Comparison of ENCODE assay signal across 1 cellular context in the genomic region with DNA sequence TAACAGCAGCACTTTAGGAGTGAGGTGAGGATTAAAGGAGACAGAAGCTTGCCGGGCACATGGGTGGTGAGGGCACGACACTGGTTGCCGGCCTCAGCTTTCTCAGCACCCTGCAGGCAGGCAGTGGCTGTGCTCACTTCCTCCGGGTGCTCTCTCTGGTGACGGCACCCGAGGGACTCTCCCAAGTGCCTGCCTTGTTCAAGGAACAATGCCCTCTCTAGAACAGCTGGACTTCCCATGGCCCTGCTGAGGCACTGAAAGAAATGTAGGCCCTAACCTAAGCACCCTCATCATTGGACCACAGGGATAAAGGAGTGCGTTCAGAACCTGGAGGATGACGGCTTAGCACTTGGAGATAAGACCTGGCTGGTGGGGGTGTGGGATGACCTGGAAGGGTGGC.
TF ChIP-seq lines count a peak whose summit lies in the region.

No MANE protein-coding gene starts in this region.

TF ChIP-seq in GM23338, 12 proteins besides CTCF, POLR2A, EP300 and RAD21 (continued from another document):
- TF ChIP-seq, protein P1, sequence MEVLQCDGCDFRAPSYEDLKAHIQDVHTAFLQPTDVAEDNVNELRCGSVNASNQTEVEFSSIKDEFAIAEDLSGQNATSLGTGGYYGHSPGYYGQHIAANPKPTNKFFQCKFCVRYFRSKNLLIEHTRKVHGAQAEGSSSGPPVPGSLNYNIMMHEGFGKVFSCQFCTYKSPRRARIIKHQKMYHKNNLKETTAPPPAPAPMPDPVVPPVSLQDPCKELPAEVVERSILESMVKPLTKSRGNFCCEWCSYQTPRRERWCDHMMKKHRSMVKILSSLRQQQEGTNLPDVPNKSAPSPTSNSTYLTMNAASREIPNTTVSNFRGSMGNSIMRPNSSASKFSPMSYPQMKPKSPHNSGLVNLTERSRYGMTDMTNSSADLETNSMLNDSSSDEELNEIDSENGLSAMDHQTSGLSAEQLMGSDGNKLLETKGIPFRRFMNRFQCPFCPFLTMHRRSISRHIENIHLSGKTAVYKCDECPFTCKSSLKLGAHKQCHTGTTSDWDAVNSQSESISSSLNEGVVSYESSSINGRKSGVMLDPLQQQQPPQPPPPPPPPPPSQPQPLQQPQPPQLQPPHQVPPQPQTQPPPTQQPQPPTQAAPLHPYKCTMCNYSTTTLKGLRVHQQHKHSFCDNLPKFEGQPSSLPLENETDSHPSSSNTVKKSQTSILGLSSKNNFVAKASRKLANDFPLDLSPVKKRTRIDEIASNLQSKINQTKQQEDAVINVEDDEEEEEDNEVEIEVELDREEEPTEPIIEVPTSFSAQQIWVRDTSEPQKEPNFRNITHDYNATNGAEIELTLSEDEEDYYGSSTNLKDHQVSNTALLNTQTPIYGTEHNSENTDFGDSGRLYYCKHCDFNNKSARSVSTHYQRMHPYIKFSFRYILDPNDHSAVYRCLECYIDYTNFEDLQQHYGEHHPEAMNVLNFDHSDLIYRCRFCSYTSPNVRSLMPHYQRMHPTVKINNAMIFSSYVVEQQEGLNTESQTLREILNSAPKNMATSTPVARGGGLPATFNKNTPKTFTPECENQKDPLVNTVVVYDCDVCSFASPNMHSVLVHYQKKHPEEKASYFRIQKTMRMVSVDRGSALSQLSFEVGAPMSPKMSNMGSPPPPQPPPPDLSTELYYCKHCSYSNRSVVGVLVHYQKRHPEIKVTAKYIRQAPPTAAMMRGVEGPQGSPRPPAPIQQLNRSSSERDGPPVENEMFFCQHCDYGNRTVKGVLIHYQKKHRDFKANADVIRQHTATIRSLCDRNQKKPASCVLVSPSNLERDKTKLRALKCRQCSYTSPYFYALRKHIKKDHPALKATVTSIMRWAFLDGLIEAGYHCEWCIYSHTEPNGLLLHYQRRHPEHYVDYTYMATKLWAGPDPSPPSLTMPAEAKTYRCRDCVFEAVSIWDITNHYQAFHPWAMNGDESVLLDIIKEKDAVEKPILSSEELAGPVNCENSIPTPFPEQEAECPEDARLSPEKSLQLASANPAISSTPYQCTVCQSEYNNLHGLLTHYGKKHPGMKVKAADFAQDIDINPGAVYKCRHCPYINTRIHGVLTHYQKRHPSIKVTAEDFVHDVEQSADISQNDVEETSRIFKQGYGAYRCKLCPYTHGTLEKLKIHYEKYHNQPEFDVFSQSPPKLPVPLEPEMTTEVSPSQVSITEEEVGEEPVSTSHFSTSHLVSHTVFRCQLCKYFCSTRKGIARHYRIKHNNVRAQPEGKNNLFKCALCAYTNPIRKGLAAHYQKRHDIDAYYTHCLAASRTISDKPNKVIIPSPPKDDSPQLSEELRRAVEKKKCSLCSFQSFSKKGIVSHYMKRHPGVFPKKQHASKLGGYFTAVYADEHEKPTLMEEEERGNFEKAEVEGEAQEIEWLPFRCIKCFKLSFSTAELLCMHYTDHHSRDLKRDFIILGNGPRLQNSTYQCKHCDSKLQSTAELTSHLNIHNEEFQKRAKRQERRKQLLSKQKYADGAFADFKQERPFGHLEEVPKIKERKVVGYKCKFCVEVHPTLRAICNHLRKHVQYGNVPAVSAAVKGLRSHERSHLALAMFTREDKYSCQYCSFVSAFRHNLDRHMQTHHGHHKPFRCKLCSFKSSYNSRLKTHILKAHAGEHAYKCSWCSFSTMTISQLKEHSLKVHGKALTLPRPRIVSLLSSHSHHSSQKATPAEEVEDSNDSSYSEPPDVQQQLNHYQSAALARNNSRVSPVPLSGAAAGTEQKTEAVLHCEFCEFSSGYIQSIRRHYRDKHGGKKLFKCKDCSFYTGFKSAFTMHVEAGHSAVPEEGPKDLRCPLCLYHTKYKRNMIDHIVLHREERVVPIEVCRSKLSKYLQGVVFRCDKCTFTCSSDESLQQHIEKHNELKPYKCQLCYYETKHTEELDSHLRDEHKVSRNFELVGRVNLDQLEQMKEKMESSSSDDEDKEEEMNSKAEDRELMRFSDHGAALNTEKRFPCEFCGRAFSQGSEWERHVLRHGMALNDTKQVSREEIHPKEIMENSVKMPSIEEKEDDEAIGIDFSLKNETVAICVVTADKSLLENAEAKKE (CRISPR knock-in tag; IDR thresholded peaks at IDR 0.05), result no peak
- TF ChIP-seq, protein P2, sequence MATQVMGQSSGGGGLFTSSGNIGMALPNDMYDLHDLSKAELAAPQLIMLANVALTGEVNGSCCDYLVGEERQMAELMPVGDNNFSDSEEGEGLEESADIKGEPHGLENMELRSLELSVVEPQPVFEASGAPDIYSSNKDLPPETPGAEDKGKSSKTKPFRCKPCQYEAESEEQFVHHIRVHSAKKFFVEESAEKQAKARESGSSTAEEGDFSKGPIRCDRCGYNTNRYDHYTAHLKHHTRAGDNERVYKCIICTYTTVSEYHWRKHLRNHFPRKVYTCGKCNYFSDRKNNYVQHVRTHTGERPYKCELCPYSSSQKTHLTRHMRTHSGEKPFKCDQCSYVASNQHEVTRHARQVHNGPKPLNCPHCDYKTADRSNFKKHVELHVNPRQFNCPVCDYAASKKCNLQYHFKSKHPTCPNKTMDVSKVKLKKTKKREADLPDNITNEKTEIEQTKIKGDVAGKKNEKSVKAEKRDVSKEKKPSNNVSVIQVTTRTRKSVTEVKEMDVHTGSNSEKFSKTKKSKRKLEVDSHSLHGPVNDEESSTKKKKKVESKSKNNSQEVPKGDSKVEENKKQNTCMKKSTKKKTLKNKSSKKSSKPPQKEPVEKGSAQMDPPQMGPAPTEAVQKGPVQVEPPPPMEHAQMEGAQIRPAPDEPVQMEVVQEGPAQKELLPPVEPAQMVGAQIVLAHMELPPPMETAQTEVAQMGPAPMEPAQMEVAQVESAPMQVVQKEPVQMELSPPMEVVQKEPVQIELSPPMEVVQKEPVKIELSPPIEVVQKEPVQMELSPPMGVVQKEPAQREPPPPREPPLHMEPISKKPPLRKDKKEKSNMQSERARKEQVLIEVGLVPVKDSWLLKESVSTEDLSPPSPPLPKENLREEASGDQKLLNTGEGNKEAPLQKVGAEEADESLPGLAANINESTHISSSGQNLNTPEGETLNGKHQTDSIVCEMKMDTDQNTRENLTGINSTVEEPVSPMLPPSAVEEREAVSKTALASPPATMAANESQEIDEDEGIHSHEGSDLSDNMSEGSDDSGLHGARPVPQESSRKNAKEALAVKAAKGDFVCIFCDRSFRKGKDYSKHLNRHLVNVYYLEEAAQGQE (IDR thresholded peaks at IDR 0.05; ENCODE audit: unreplicated experiment), result no peak
- TF ChIP-seq ZNF331 (CRISPR knock-in tag; IDR thresholded peaks at IDR 0.05; ENCODE audit: low read depth) (no peak), NANOG (IDR thresholded peaks at IDR 0.05; ENCODE audit: borderline replicate concordance) (no peak), CREB1 (CRISPR knock-in tag; IDR thresholded peaks at IDR 0.05; ENCODE audit: low read depth) (no peak), ZNF114 (CRISPR knock-in tag; IDR thresholded peaks at IDR 0.05) (no peak), EZH2 (IDR thresholded peaks at IDR 0.05; ENCODE audit: low read depth, unreplicated experiment) (no peak)
- TF ChIP-seq, protein P3, sequence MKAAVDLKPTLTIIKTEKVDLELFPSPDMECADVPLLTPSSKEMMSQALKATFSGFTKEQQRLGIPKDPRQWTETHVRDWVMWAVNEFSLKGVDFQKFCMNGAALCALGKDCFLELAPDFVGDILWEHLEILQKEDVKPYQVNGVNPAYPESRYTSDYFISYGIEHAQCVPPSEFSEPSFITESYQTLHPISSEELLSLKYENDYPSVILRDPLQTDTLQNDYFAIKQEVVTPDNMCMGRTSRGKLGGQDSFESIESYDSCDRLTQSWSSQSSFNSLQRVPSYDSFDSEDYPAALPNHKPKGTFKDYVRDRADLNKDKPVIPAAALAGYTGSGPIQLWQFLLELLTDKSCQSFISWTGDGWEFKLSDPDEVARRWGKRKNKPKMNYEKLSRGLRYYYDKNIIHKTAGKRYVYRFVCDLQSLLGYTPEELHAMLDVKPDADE (IDR thresholded peaks at IDR 0.05), result no peak
